ENCODE assay signal across 14 cellular contexts in the genomic region with DNA sequence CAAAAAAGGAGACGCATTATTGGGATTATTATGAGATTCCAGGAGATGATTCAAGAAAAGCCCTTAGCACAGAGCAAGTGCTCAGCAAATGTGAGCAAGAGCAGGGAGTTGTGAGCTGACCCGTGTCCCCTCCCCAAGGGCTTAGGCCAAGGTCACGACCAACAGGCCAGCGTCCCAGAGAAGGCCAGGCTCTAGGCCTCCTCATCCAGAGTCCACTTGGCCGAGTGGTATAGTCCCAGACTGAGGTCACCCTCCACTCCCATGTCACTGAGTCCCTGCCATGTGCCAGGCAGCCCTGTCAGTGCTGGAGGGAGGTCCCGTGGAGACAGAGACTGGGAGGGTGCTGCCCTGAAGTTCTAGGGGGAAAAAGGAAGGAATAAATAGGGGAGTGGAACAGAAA. TPM values are rescaled to one million over a fixed set of nuclear protein-coding genes. Genes with fewer than 3 reads are reported as not detected.
DNase-seq lines count a peak whose midpoint lies in the region; ATAC-seq and TF ChIP-seq lines count a peak whose summit lies in the region.
"Had no signal": no experiment of that assay in that cellular context is flagged by ENCODE, and none has a peak within 500 bp of the region (broad histone marks: within the 10 kb centered on the region; RNA-seq: fewer than 3 reads in every experiment).

No MANE protein-coding gene starts in this region.

- peaks cover 2% of the 10 kb centered on the region for H3K27me3 Mint-ChIP-seq in activated CD4-positive, alpha-beta T cell treated with anti-CD3 and anti-CD28 coated beads for 36 hours
- H3K27me3 Mint-ChIP-seq in WTC11 (ENCODE audit: low read depth), result peaks cover 8% of the 10 kb centered on the region; the same call in 1 of the 2 replicates

- POLR2A ChIA-PET in activated CD4-positive, alpha-beta T cell treated with anti-CD3 and anti-CD28 coated beads for 36 hours (lab: Charles Lee), result no interaction called here
- POLR2A ChIA-PET in WTC11 (lab: Charles Lee), result interaction anchor here (1.2 kb wide), 1 partner anchor 91 kb away, joined by 3 read pairs; no protein-coding TSS in a partner anchor

- DNase-seq in activated CD4-positive, alpha-beta T cell treated with anti-CD3 and anti-CD28 coated beads for 36 hours, result no peak
- no peak for DNase-seq in activated CD4-positive, alpha-beta T cell treated with anti-CD3 and anti-CD28 coated beads for 4 hours
- DNase-seq in WTC11 (ENCODE audit: low spot score) (no peak), right atrium auricular region (ENCODE audit: low spot score) (no peak), posterior vena cava (ENCODE audit: low spot score) (peak; percentile 71), occipital lobe (lab: John Stamatoyannopoulos, UW) (no peak), NCI-H2171 (lab: John Stamatoyannopoulos, UW) (no peak), SIG-M5 (lab: John Stamatoyannopoulos, UW) (no peak)
- DNase-seq: activated CD8-positive, alpha-beta memory T cell treated with anti-CD3 and anti-CD28 coated beads, Interleukin-2, amount 10 ng/mL, durations not matched to agents 7 days and 5 days; central memory CD4-positive, alpha-beta T cell; islet precursor cell; NCI-H187; stimulated activated CD4-positive, alpha-beta T cell treated with anti-CD3 and anti-CD28 coated beads, Interleukin-4, amount 100 ng/mL, for 24 hours had no signal

- peak overlapping the region; percentile 82 to 84 for H3K27ac ChIP-seq in right atrium auricular region

- H3K27ac Mint-ChIP-seq in activated CD4-positive, alpha-beta T cell treated with anti-CD3 and anti-CD28 coated beads for 36 hours, result no peak overlapping the region
- H3K27ac Mint-ChIP-seq in WTC11, result no peak overlapping the region
- H3K27ac Mint-ChIP-seq: activated CD8-positive, alpha-beta memory T cell treated with anti-CD3 and anti-CD28 coated beads, Interleukin-2, amount 10 ng/mL, durations not matched to agents 7 days and 5 days had no signal

- no peaks in the 10 kb centered on the region for H3K27me3 ChIP-seq in right atrium auricular region
- H3K27me3 ChIP-seq: ovary had no signal

- no peak for ATAC-seq in activated CD4-positive, alpha-beta T cell treated with anti-CD3 and anti-CD28 coated beads for 36 hours
- ATAC-seq in WTC11, result no peak
- ATAC-seq: activated CD8-positive, alpha-beta memory T cell treated with anti-CD3 and anti-CD28 coated beads, Interleukin-2, amount 10 ng/mL, durations not matched to agents 7 days and 5 days had no signal

- no peaks in the 10 kb centered on the region for H3K9me3 Mint-ChIP-seq in activated CD4-positive, alpha-beta T cell treated with anti-CD3 and anti-CD28 coated beads for 36 hours (ENCODE audit: low read depth)
- H3K9me3 Mint-ChIP-seq in WTC11, result no peaks in the 10 kb centered on the region

- peak overlapping the region; percentile 48 for H3K4me3 Mint-ChIP-seq in activated CD4-positive, alpha-beta T cell treated with anti-CD3 and anti-CD28 coated beads for 36 hours
- peak overlapping the region; percentile 75 for H3K4me3 Mint-ChIP-seq in WTC11
- H3K4me3 Mint-ChIP-seq: activated CD8-positive, alpha-beta memory T cell treated with anti-CD3 and anti-CD28 coated beads, Interleukin-2, amount 10 ng/mL, durations not matched to agents 7 days and 5 days had no signal

- intact Hi-C loops in activated CD4-positive, alpha-beta T cell treated with anti-CD3 and anti-CD28 coated beads for 36 hours (cut with DNase I, micrococcal nuclease), result loop anchor here (2.0 to 10.0 kb wide), 8 partner anchors 62 to 1022 kb away; a partner anchor contains a TSS
- intact Hi-C loops in posterior vena cava (cut with DNase I), result loop anchor here in 1 of 2 donors (1.0 kb wide), 1 partner anchor 868 kb away; no protein-coding TSS in a partner anchor

- peaks cover 0 to 13% of the 10 kb centered on the region in 2 donors for H3K4me1 ChIP-seq in right atrium auricular region

- peaks cover 10% of the 10 kb centered on the region for H3K4me1 Mint-ChIP-seq in activated CD4-positive, alpha-beta T cell treated with anti-CD3 and anti-CD28 coated beads for 36 hours
- H3K4me1 Mint-ChIP-seq in WTC11, result peaks cover 22% of the 10 kb centered on the region

- no peak overlapping the region for H3K4me3 ChIP-seq in right atrium auricular region

- no peaks in the 10 kb centered on the region for H3K36me3 ChIP-seq in right atrium auricular region
- H3K36me3 ChIP-seq: ovary had no signal

- no peaks in the 10 kb centered on the region for H3K36me3 Mint-ChIP-seq in activated CD4-positive, alpha-beta T cell treated with anti-CD3 and anti-CD28 coated beads for 36 hours (ENCODE audit: low read depth)
- no peaks in the 10 kb centered on the region for H3K36me3 Mint-ChIP-seq in WTC11
- H3K36me3 Mint-ChIP-seq: activated CD8-positive, alpha-beta memory T cell treated with anti-CD3 and anti-CD28 coated beads, Interleukin-2, amount 10 ng/mL, durations not matched to agents 7 days and 5 days had no signal

- H3K9me3 ChIP-seq in right atrium auricular region, result no peaks in the 10 kb centered on the region
- H3K9me3 ChIP-seq: ovary had no signal

- TF ChIP-seq CTCF in WTC11 (IDR thresholded peaks at IDR 0.05), result no peak
- TF ChIP-seq CTCF in right atrium auricular region (IDR thresholded peaks at IDR 0.05), result no peak

- CTCF ChIA-PET in activated CD4-positive, alpha-beta T cell treated with anti-CD3 and anti-CD28 coated beads for 36 hours (lab: Charles Lee), result interaction anchor here (0.8 to 3.9 kb wide), 11 partner anchors 22 to 1024 kb away, joined by 3 to 17 read pairs (median 4); no protein-coding TSS in a partner anchor
- CTCF ChIA-PET in WTC11 (lab: Charles Lee), result interaction anchor here (0.7 to 6.5 kb wide), 12 partner anchors 10 to 842 kb away, joined by 3 to 106 read pairs (median 6); a partner anchor contains a TSS

TF ChIP-seq in WTC11, 78 proteins besides CTCF, POLR2A, EP300 and RAD21 (continues in another document):
- no peak for TF ChIP-seq TEAD1 (CRISPR knock-in tag; IDR thresholded peaks at IDR 0.05)
- no peak for TF ChIP-seq KAT7 (CRISPR knock-in tag; IDR thresholded peaks at IDR 0.05; ENCODE audit: borderline replicate concordance)
- TF ChIP-seq, protein P1, sequence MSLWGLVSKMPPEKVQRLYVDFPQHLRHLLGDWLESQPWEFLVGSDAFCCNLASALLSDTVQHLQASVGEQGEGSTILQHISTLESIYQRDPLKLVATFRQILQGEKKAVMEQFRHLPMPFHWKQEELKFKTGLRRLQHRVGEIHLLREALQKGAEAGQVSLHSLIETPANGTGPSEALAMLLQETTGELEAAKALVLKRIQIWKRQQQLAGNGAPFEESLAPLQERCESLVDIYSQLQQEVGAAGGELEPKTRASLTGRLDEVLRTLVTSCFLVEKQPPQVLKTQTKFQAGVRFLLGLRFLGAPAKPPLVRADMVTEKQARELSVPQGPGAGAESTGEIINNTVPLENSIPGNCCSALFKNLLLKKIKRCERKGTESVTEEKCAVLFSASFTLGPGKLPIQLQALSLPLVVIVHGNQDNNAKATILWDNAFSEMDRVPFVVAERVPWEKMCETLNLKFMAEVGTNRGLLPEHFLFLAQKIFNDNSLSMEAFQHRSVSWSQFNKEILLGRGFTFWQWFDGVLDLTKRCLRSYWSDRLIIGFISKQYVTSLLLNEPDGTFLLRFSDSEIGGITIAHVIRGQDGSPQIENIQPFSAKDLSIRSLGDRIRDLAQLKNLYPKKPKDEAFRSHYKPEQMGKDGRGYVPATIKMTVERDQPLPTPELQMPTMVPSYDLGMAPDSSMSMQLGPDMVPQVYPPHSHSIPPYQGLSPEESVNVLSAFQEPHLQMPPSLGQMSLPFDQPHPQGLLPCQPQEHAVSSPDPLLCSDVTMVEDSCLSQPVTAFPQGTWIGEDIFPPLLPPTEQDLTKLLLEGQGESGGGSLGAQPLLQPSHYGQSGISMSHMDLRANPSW (CRISPR knock-in tag; conservative IDR thresholded peaks at IDR 0.05; ENCODE audit: low read depth), result no peak
- TF ChIP-seq PRRX2 (CRISPR knock-in tag; IDR thresholded peaks at IDR 0.05), result no peak
- TF ChIP-seq ATF1 (CRISPR knock-in tag; IDR thresholded peaks at IDR 0.05), result no peak
- TF ChIP-seq NR1H2 (CRISPR knock-in tag; IDR thresholded peaks at IDR 0.05), result no peak
- TF ChIP-seq JAZF1 (CRISPR knock-in tag; IDR thresholded peaks at IDR 0.05), result no peak
- TF ChIP-seq SMAD4 (CRISPR knock-in tag; IDR thresholded peaks at IDR 0.05), result no peak
- TF ChIP-seq FOXP1 (CRISPR knock-in tag; IDR thresholded peaks at IDR 0.05; ENCODE audit: borderline replicate concordance), result no peak
- TF ChIP-seq, protein P2, sequence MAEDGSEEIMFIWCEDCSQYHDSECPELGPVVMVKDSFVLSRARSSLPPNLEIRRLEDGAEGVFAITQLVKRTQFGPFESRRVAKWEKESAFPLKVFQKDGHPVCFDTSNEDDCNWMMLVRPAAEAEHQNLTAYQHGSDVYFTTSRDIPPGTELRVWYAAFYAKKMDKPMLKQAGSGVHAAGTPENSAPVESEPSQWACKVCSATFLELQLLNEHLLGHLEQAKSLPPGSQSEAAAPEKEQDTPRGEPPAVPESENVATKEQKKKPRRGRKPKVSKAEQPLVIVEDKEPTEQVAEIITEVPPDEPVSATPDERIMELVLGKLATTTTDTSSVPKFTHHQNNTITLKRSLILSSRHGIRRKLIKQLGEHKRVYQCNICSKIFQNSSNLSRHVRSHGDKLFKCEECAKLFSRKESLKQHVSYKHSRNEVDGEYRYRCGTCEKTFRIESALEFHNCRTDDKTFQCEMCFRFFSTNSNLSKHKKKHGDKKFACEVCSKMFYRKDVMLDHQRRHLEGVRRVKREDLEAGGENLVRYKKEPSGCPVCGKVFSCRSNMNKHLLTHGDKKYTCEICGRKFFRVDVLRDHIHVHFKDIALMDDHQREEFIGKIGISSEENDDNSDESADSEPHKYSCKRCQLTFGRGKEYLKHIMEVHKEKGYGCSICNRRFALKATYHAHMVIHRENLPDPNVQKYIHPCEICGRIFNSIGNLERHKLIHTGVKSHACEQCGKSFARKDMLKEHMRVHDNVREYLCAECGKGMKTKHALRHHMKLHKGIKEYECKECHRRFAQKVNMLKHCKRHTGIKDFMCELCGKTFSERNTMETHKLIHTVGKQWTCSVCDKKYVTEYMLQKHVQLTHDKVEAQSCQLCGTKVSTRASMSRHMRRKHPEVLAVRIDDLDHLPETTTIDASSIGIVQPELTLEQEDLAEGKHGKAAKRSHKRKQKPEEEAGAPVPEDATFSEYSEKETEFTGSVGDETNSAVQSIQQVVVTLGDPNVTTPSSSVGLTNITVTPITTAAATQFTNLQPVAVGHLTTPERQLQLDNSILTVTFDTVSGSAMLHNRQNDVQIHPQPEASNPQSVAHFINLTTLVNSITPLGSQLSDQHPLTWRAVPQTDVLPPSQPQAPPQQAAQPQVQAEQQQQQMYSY (CRISPR knock-in tag; IDR thresholded peaks at IDR 0.05), result no peak
- TF ChIP-seq ZNF671 (CRISPR knock-in tag; IDR thresholded peaks at IDR 0.05), result no peak

RNA-seq across cellular contexts. Expression of a gene that starts 44.0 kb away (rescaled TPM):
- 10 to 100 TPM; 22.5 to 24.8 TPM for total RNA-seq in activated CD4-positive, alpha-beta T cell treated with anti-CD3 and anti-CD28 coated beads for 36 hours
- 20.3 to 24.2 TPM (median 22.0 TPM) in 3 replicates for total RNA-seq in WTC11 (2021)
- 10 to 100 TPM; 24.0 to 27.3 TPM for total RNA-seq in right atrium auricular region
- total RNA-seq in posterior vena cava, result 10 to 100 TPM; 21.4 to 22.8 TPM
- 18.6 TPM for total RNA-seq in occipital lobe

RNA-seq across cellular contexts. Expression of a gene that starts 51.7 kb away (rescaled TPM):
- total RNA-seq in activated CD4-positive, alpha-beta T cell treated with anti-CD3 and anti-CD28 coated beads for 36 hours, result 100 to 1,000 TPM; 235 to 247 TPM
- total RNA-seq in WTC11 (2021) (142 to 155 TPM (median 152 TPM) in 3 replicates), right atrium auricular region (1 to 10 TPM; 3.8 to 5.4 TPM), posterior vena cava (1 to 10 TPM; 4.0 to 5.6 TPM), occipital lobe (16.8 TPM)
